26 cellular contexts compared by ENCODE assay signal in the genomic region with DNA sequence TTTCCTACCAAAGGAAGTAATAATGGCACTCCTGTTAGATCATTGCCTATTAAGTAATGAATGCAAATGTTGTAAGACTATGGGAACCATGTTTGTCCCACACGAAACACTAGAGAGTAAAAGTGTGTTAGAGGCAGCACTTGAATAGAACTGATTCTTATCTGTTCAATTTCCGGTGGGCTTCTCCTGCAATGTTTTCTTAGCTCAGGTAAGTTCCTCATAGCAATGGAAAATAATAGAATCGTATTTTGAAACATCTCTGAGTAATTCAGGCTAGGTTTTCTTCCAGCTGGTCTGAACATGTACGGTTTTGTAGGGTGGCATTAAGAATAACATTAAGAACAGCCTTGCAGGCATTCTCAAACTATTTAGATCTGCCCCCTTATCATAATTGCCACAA.
"Had no signal": no experiment of that assay in that cellular context is flagged by ENCODE, and none has a peak within 500 bp of the region (broad histone marks: within the 10 kb centered on the region; RNA-seq: fewer than 3 reads in every experiment).

No MANE protein-coding gene starts in this region.

- H3K9me3 ChIP-seq: SJCRH30, SK-N-SH had no signal

- H3K4me3 ChIP-seq: SJCRH30 had no signal

- H3K36me3 ChIP-seq: brain microvascular endothelial cell, SJCRH30 had no signal

- DNase-seq: activated B cell treated with CpG ODN at 0.5 μM for 24 hours; activated CD4-positive, alpha-beta T cell treated with anti-CD3 and anti-CD28 coated beads for 1 hour; activated CD4-positive, alpha-beta T cell treated with anti-CD3 and anti-CD28 coated beads, Interleukin-2, amount 10 ng/mL, durations not matched to agents 24 days and 14 days; activated CD4-positive, alpha-beta T cell treated with anti-CD3 and anti-CD28 coated beads, Interleukin-2, amount 50 U/mL, for 48 hours; activated CD8-positive, alpha-beta memory T cell treated with anti-CD3 and anti-CD28 coated beads, Interleukin-2, amount 10 ng/mL, durations not matched to agents 7 days and 5 days; activated effector memory CD4-positive, alpha-beta T cell treated with Interleukin-2 at 50 U/mL for 16 hours; activated naive CD4-positive, alpha-beta T cell treated with Interleukin-2 at 50 U/mL for 16 hours; activated naive CD8-positive, alpha-beta T cell treated with anti-CD3 and anti-CD28 coated beads, Interleukin-2, amount 50 U/mL, for 24 hours; activated T-cell treated with anti-CD3 and anti-CD28 coated beads, Interleukin-2, amount 50 U/mL, for 24 hours; amygdala; brain microvascular endothelial cell; cerebellar nuclear complex; KBM-7; NCI-H1092; NCI-H1417; NCI-H1930; NCI-H2171; NCI-H345; NCI-H510A; NCI-H526 treated with DMSO at 0.1 percent for 48 hours; NCI-H82; Right ventricle myocardium superior; SK-N-SH; T-helper 9 cell had no signal

- H3K27ac ChIP-seq: brain microvascular endothelial cell, SJCRH30 had no signal

- H3K4me1 ChIP-seq: SJCRH30 had no signal

- H3K27me3 ChIP-seq: brain microvascular endothelial cell, SJCRH30 had no signal

- ATAC-seq: activated CD8-positive, alpha-beta memory T cell treated with anti-CD3 and anti-CD28 coated beads, Interleukin-2, amount 10 ng/mL, durations not matched to agents 7 days and 5 days; activated naive CD4-positive, alpha-beta T cell treated with anti-CD3 and anti-CD28 coated beads, Interleukin-2, amount 50 U/mL, for 72 hours; activated naive CD8-positive, alpha-beta T cell treated with anti-CD3 and anti-CD28 coated beads, Interleukin-2, amount 50 U/mL, for 24 hours had no signal
